8 cellular contexts compared by ENCODE assay signal in genomic region chr4:25376754-25377571, GRCh38. TPM values are rescaled to one million over a fixed set of nuclear protein-coding genes. Genes with fewer than 3 reads are reported as not detected.
DNase-seq lines count a peak whose midpoint lies in the region; ATAC-seq and TF ChIP-seq lines count a peak whose summit lies in the region.

A gene with protein sequence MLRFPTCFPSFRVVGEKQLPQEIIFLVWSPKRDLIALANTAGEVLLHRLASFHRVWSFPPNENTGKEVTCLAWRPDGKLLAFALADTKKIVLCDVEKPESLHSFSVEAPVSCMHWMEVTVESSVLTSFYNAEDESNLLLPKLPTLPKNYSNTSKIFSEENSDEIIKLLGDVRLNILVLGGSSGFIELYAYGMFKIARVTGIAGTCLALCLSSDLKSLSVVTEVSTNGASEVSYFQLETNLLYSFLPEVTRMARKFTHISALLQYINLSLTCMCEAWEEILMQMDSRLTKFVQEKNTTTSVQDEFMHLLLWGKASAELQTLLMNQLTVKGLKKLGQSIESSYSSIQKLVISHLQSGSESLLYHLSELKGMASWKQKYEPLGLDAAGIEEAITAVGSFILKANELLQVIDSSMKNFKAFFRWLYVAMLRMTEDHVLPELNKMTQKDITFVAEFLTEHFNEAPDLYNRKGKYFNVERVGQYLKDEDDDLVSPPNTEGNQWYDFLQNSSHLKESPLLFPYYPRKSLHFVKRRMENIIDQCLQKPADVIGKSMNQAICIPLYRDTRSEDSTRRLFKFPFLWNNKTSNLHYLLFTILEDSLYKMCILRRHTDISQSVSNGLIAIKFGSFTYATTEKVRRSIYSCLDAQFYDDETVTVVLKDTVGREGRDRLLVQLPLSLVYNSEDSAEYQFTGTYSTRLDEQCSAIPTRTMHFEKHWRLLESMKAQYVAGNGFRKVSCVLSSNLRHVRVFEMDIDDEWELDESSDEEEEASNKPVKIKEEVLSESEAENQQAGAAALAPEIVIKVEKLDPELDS (plus strand): TSS chr4:25377263. CDS start chr4:25377428, 165 bp downstream.

- DNase-seq in AG20443 (ENCODE audit: low spot score) = peak; percentile 100
- peak; percentile 87 for DNase-seq in NCI-H510A (lab: John Stamatoyannopoulos, UW)
- peak; percentile 95 for DNase-seq in activated CD4-positive, alpha-beta T cell treated with anti-CD3 and anti-CD28 coated beads for 1 hour
- peak; percentile 94 for DNase-seq in cerebellum (ENCODE audit: low spot score)
- peak; percentile 38 for DNase-seq in kidney epithelial cell (ENCODE audit: low read depth)
- peak; percentile 100 for DNase-seq in stimulated activated CD4-positive, alpha-beta T cell treated with anti-CD3 and anti-CD28 coated beads, Interleukin-15, amount 100 ng/mL, for 24 hours

- peak within 1 kb of the TSS; percentile 65 for H3K4me3 ChIP-seq in kidney epithelial cell (ENCODE audit: low read depth, low read length)

- H3K36me3 ChIP-seq in kidney epithelial cell (ENCODE audit: control insufficient read depth, insufficient read depth, low read length) = no peaks in the 10 kb centered on the region

- no peak for TF ChIP-seq CTCF in kidney epithelial cell (IDR thresholded peaks at IDR 0.05; ENCODE audit: insufficient read depth, low read length, poor library complexity, severe bottlenecking)

- H3K27me3 ChIP-seq in kidney epithelial cell (ENCODE audit: control insufficient read depth, insufficient read depth, low read length) = no peaks in the 10 kb centered on the region

- TF ChIP-seq POLR2A in GM19099 (IDR thresholded peaks at IDR 0.05; ENCODE audit: extremely low read depth, insufficient read length, low read depth) = peak; percentile 88

- ATAC-seq in HG03378 (IDR thresholded peaks at IDR 0.05; ENCODE audit: unreplicated experiment) = peak; percentile 69

RNA-seq across cellular contexts. Expression of the gene that starts here (rescaled TPM):
- total RNA-seq in cerebellum = 44.2 TPM
- 16.6 and 24.9 TPM in 2 replicates for total RNA-seq in kidney epithelial cell

Comparison
In these comparisons a context has a peak if more than half of its experiments do, and no peak if none do; other contexts are left out.
1. Peak in every context shown above with its lines: DNase-seq, ATAC-seq and H3K4me3 ChIP-seq.
2. DNase-seq: peak in every context shown above with its lines; median percentile 100 in AG20443; 100 in stimulated activated CD4-positive, alpha-beta T cell treated with anti-CD3 and anti-CD28 coated beads, Interleukin-15, amount 100 ng/mL, for 24 hours; 95 in activated CD4-positive, alpha-beta T cell treated with anti-CD3 and anti-CD28 coated beads for 1 hour; 94 in cerebellum; 87 in NCI-H510A; 38 in kidney epithelial cell.